In the genomic region with DNA sequence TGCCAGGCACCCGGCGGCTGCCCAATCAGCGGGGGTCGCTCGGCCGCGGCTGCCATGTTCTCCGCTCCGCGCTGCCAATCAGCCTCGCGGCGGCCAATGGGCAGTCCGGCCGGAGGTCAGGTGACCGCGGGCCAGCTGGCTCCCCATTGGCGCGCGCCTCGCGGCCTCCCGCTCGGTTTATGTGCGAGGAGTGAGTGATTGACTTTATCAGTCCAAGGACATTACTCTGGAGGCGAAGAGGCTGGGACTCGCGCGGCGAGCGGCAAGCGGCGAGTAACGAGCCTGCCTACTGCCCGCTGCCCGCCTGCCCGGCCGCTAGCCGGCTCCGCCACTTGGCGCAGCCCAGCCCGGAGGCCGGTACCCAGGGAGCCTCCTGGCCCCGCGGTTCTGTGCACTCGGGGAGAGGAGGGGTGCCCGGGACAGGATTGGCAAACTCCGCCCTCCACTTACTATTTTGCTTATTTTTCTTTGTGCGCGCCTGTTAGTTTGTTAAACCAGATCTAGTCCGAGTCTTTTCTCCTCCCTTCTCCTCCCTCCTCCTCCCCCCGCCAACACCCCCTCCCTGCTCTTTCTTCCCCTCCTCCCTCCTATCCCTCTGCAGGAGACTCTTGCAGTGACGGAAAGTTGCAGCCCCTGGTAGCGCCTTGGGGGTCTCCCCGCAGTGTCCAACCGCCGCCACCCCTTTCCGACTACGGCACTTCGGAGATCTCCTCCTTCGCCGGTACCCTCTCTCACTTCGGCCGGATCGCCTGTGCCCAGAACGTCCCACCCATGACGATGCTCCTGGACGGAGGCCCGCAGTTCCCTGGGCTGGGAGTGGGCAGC, we compare ENCODE assay signal across 10 cellular contexts. TPM values are rescaled to one million over a fixed set of nuclear protein-coding genes. Genes with fewer than 3 reads are reported as not detected.
DNase-seq lines count a peak whose midpoint lies in the region; ATAC-seq and TF ChIP-seq lines count a peak whose summit lies in the region.
"Had no signal": no experiment of that assay in that cellular context is flagged by ENCODE, and none has a peak within 500 bp of the region (broad histone marks: within the 10 kb centered on the region; RNA-seq: fewer than 3 reads in every experiment).

ZIC3 (plus strand) TSS at position 207 of the 825 bp plus-strand sequence; CDS start at position 772, 565 bp downstream.

- H3K27me3 ChIP-seq in heart left ventricle, result peaks cover 4 to 96% (median 64%) of the 10 kb centered on the region in 9 donors

- BruUV-seq in Calu3 (replicated peaks; lab: Mats Ljungman, UMichigan), result no TSS peak

- H3K36me3 Mint-ChIP-seq in activated CD8-positive, alpha-beta T cell treated with anti-CD3 and anti-CD28 coated beads for 36 hours (ENCODE audit: low read depth), result peaks cover 4% of the 10 kb centered on the region
- peaks cover 1% of the 10 kb centered on the region for H3K36me3 Mint-ChIP-seq in osteocyte (ENCODE audit: unreplicated experiment)
- H3K36me3 Mint-ChIP-seq in Calu3 (ENCODE audit: insufficient read depth, unreplicated experiment), result no peaks in the 10 kb centered on the region

- ATAC-seq in activated CD8-positive, alpha-beta T cell treated with anti-CD3 and anti-CD28 coated beads for 36 hours, result peak; percentile 51
- ATAC-seq in heart left ventricle, result peak; percentile 86 to 95 (median 90)
- no peak for ATAC-seq in GM18907 (IDR thresholded peaks at IDR 0.05; ENCODE audit: unreplicated experiment)
- ATAC-seq: A549 had no signal

- H3K27ac ChIP-seq in heart left ventricle, result no peak within 1 kb of the TSS
- H3K27ac ChIP-seq: A549 had no signal

- H3K4me3 Mint-ChIP-seq in activated CD8-positive, alpha-beta T cell treated with anti-CD3 and anti-CD28 coated beads for 36 hours, result peak within 1 kb of the TSS; percentile 55
- H3K4me3 Mint-ChIP-seq in osteocyte (ENCODE audit: unreplicated experiment) (peak within 1 kb of the TSS; percentile 72), Calu3 (ENCODE audit: low read depth, unreplicated experiment) (no peak within 1 kb of the TSS)

- DNase-seq in NCI-H82 (lab: John Stamatoyannopoulos, UW), result peak; percentile 70
- DNase-seq in NCI-H82 treated with DMSO at 0.1 percent for 48 hours (lab: John Stamatoyannopoulos, UW; ENCODE audit: unreplicated experiment), result no peak
- DNase-seq in activated CD8-positive, alpha-beta T cell treated with anti-CD3 and anti-CD28 coated beads for 36 hours, result no peak
- DNase-seq in heart left ventricle, result peak; percentile 50 to 71 (median 58)
- no peak for DNase-seq in osteocyte (ENCODE audit: extremely low spot score, unreplicated experiment)
- no peak for DNase-seq in A172 (ENCODE audit: low spot score)
- no peak for DNase-seq in Calu3

- POLR2A ChIA-PET in activated CD8-positive, alpha-beta T cell treated with anti-CD3 and anti-CD28 coated beads for 36 hours (lab: Charles Lee), result no interaction called here

- TF ChIP-seq CTCF in activated CD8-positive, alpha-beta T cell treated with anti-CD3 and anti-CD28 coated beads for 36 hours (IDR thresholded peaks at IDR 0.05), result no peak
- TF ChIP-seq CTCF in heart left ventricle (IDR thresholded peaks at IDR 0.05) (no peak), osteocyte (IDR thresholded peaks at IDR 0.05) (no peak), Calu3 (IDR thresholded peaks at IDR 0.05; ENCODE audit: unreplicated experiment) (no peak)

- peaks cover 0 to 27% (median 4%) of the 10 kb centered on the region in 12 donors for H3K4me1 ChIP-seq in heart left ventricle
- H3K4me1 ChIP-seq: A549 had no signal

- WGBS in heart left ventricle, 4 donors, result 1 to 36% (median 18%) methylated on average over 55 to 69 of the region's 69 CpGs

- H3K9me3 ChIP-seq in heart left ventricle, result no peaks in the 10 kb centered on the region
- H3K9me3 ChIP-seq: A549 had no signal

- peaks cover 13% of the 10 kb centered on the region for H3K4me1 Mint-ChIP-seq in activated CD8-positive, alpha-beta T cell treated with anti-CD3 and anti-CD28 coated beads for 36 hours (ENCODE audit: low read depth)
- H3K4me1 Mint-ChIP-seq in osteocyte (ENCODE audit: unreplicated experiment) (peaks cover 8% of the 10 kb centered on the region), Calu3 (ENCODE audit: low read depth, unreplicated experiment) (no peaks in the 10 kb centered on the region)

- peak within 1 kb of the TSS; percentile 18 to 69 (median 56) for H3K4me3 ChIP-seq in heart left ventricle
- H3K4me3 ChIP-seq: A549 had no signal

- TF ChIP-seq POLR2A in heart left ventricle (IDR thresholded peaks at IDR 0.05), result no peak

- CTCF ChIA-PET in activated CD8-positive, alpha-beta T cell treated with anti-CD3 and anti-CD28 coated beads for 36 hours (lab: Charles Lee), result no interaction called here
- CTCF ChIA-PET in Calu3 (lab: Charles Lee), result interaction anchor here (0.5 kb wide), 1 partner anchor 352 kb away, joined by 3 read pairs; no protein-coding TSS in a partner anchor

- intact Hi-C loops in activated CD8-positive, alpha-beta T cell treated with anti-CD3 and anti-CD28 coated beads for 36 hours (cut with micrococcal nuclease), result no loop called here
- intact Hi-C loops in heart left ventricle (cut with DNase I), result no loop called here
- intact Hi-C loops in Calu3 (cut with micrococcal nuclease; ENCODE audit: unreplicated experiment), result no loop called here

- peaks cover 51% of the 10 kb centered on the region for H3K27me3 Mint-ChIP-seq in activated CD8-positive, alpha-beta T cell treated with anti-CD3 and anti-CD28 coated beads for 36 hours
- H3K27me3 Mint-ChIP-seq in osteocyte (ENCODE audit: unreplicated experiment), result peaks cover 53% of the 10 kb centered on the region
- H3K27me3 Mint-ChIP-seq in Calu3 (ENCODE audit: unreplicated experiment), result no peaks in the 10 kb centered on the region

- H3K36me3 ChIP-seq in heart left ventricle, result no peaks in the 10 kb centered on the region

- no peak within 1 kb of the TSS for H3K27ac Mint-ChIP-seq in activated CD8-positive, alpha-beta T cell treated with anti-CD3 and anti-CD28 coated beads for 36 hours
- H3K27ac Mint-ChIP-seq in osteocyte (ENCODE audit: unreplicated experiment) (no peak within 1 kb of the TSS), Calu3 (ENCODE audit: unreplicated experiment) (no peak within 1 kb of the TSS)

- peaks cover 1% of the 10 kb centered on the region for H3K9me3 Mint-ChIP-seq in activated CD8-positive, alpha-beta T cell treated with anti-CD3 and anti-CD28 coated beads for 36 hours
- H3K9me3 Mint-ChIP-seq in osteocyte (ENCODE audit: unreplicated experiment), result peaks cover 11% of the 10 kb centered on the region
- peaks cover 10% of the 10 kb centered on the region for H3K9me3 Mint-ChIP-seq in Calu3 (ENCODE audit: low read depth, unreplicated experiment)

RNA-seq across cellular contexts. Expression of gene ZIC3, which starts in this region (rescaled TPM):
- total RNA-seq in activated CD8-positive, alpha-beta T cell treated with anti-CD3 and anti-CD28 coated beads for 36 hours, result not detected
- total RNA-seq in heart left ventricle, result not detected
- not detected for polyA plus RNA-seq in heart left ventricle
- 0.16 TPM in 1 of 2 replicates, not detected in the other for total RNA-seq in osteocyte
- total RNA-seq in A172 (2014; rRNA removed; shearing (Covaris generic)), result not detected in 2 replicates
- not detected in 2 replicates for total RNA-seq in Calu3 (2022)
- total RNA-seq: LHCN-M2 had no signal
- polyA plus RNA-seq: A549 had no signal

Comparison
In these comparisons a context has a peak if more than half of its experiments do, and no peak if none do; other contexts are left out.
1. Peak in ATAC-seq in activated CD8-positive, alpha-beta T cell treated with anti-CD3 and anti-CD28 coated beads for 36 hours; RNA of the gene not detected or under 1 TPM.
2. Peak in DNase-seq, ATAC-seq and H3K4me3 ChIP-seq in heart left ventricle; RNA of the gene not detected or under 1 TPM.